Comparison of ENCODE assay signal across 23 cellular contexts in genomic region chr15:40584191-40584590, GRCh38. TPM values are rescaled to one million over a fixed set of nuclear protein-coding genes. Genes with fewer than 3 reads are reported as not detected.
DNase-seq lines count a peak whose midpoint lies in the region; ATAC-seq and TF ChIP-seq lines count a peak whose summit lies in the region.
"Had no signal": no experiment of that assay in that cellular context is flagged by ENCODE, and none has a peak within 500 bp of the region (broad histone marks: within the 10 kb centered on the region; RNA-seq: fewer than 3 reads in every experiment).

No MANE protein-coding gene starts in this region.

- in situ Hi-C loops in brain microvascular endothelial cell (cut with HindIII; ENCODE audit: low pct_ligation_motif_present, low sequenced_read_pairs): no loop called here

- H3K36me3 Mint-ChIP-seq in GM23338 (ENCODE audit: low read depth): no peaks in the 10 kb centered on the region
- H3K36me3 Mint-ChIP-seq: WTC11 had no signal

- H3K36me3 ChIP-seq in GM23338 (ENCODE audit: insufficient read depth) (no peaks in the 10 kb centered on the region), brain microvascular endothelial cell (replicated peaks) (no peaks in the 10 kb centered on the region), smooth muscle cell (ENCODE audit: low read depth) (no peaks in the 10 kb centered on the region)
- H3K36me3 ChIP-seq: cardiac muscle cell, Peyer's patch, spleen, stomach, upper lobe of left lung had no signal

- H3K9me3 ChIP-seq in smooth muscle cell (replicated peaks; ENCODE audit: low read depth): no peaks in the 10 kb centered on the region
- H3K9me3 ChIP-seq: Peyer's patch, stomach, upper lobe of left lung had no signal

- H3K9ac ChIP-seq in smooth muscle cell (ENCODE audit: low read depth): no peak overlapping the region

- TF ChIP-seq CTCF in GM23338 (conservative IDR thresholded peaks at IDR 0.05; ENCODE audit: low read depth in 2 of 2) (no peak), brain microvascular endothelial cell (IDR thresholded peaks at IDR 0.05; ENCODE audit: low read depth, low read length, missing control alignments) (no peak), smooth muscle cell (IDR thresholded peaks at IDR 0.05; ENCODE audit: borderline replicate concordance, insufficient read depth, poor library complexity, severe bottlenecking) (no peak)

- H3K79me2 ChIP-seq in GM23338 (replicated peaks; ENCODE audit: insufficient read depth) (no peaks in the 10 kb centered on the region), smooth muscle cell (ENCODE audit: low read depth) (no peaks in the 10 kb centered on the region)

- H2AFZ ChIP-seq in GM23338: peak overlapping the region; percentile 38; the same call in 1 of the 2 replicates
- no peak overlapping the region for H2AFZ ChIP-seq in smooth muscle cell (ENCODE audit: low read depth)

- no peaks in the 10 kb centered on the region for H3F3A ChIP-seq in GM23338 (replicated peaks; ENCODE audit: low read depth)
- no peaks in the 10 kb centered on the region for H3F3A ChIP-seq in smooth muscle cell (ENCODE audit: low read depth)

- H3K9me3 Mint-ChIP-seq in GM23338: no peaks in the 10 kb centered on the region
- H3K9me3 Mint-ChIP-seq: T-helper 2 cell treated with Interferon-gamma antibody and Interleukin-4, amounts not matched to agents 5 μg/mL and 100 μg/mL, for 36 hours had no signal

- DNase-seq in GM23338 (ENCODE audit: low spot score) (no peak), NCI-H774 (lab: John Stamatoyannopoulos, UW) (peak; percentile 18), head of caudate nucleus (peak in 34 of 42 donors; percentile 9 to 77 (median 48)), putamen (ENCODE audit: low spot score) (peak; percentile 76), brain microvascular endothelial cell (no peak), smooth muscle cell (lab: John Stamatoyannopoulos, UW; ENCODE audit: unreplicated experiment) (no peak)
- DNase-seq: activated CD4-positive, alpha-beta T cell treated with anti-CD3 and anti-CD28 coated beads, Interleukin-2, amount 50 U/mL, for 4 hours; AML-193; COR-L47; HFFc6; mesenchymal stem cell; NCI-H146; NCI-H82; nephron progenitor cell; Peyer's patch; spleen; stimulated activated CD4-positive, alpha-beta T cell treated with anti-CD3 and anti-CD28 coated beads, Interleukin-4, amount 100 ng/mL, for 4 hours; stomach; upper lobe of left lung had no signal

- H3K4me1 Mint-ChIP-seq in GM23338: peaks cover 2% of the 10 kb centered on the region; the same call in 2 of the 3 replicates
- H3K4me1 Mint-ChIP-seq: nephron progenitor cell had no signal

- H3K4me3 Mint-ChIP-seq in GM23338: no peak overlapping the region
- H3K4me3 Mint-ChIP-seq: HFFc6; nephron progenitor cell; T-helper 2 cell treated with Interferon-gamma antibody and Interleukin-4, amounts not matched to agents 5 μg/mL and 100 μg/mL, for 36 hours; WTC11 had no signal

- no peak overlapping the region for H3K27ac ChIP-seq in GM23338 (ENCODE audit: low read depth)
- no peak overlapping the region for H3K27ac ChIP-seq in brain microvascular endothelial cell
- no peak overlapping the region for H3K27ac ChIP-seq in smooth muscle cell (ENCODE audit: low read depth)
- H3K27ac ChIP-seq: cardiac muscle cell, Peyer's patch, stomach, upper lobe of left lung had no signal

- H3K27ac Mint-ChIP-seq in GM23338: no peak overlapping the region
- H3K27ac Mint-ChIP-seq: HFFc6; nephron progenitor cell; T-helper 2 cell treated with Interferon-gamma antibody and Interleukin-4, amounts not matched to agents 5 μg/mL and 100 μg/mL, for 36 hours; WTC11 had no signal

- 43% methylated on average over 2 of the region's 2 CpGs for WGBS in smooth muscle cell (ENCODE audit: low lambda C conversion rate)

- H3K4me3 ChIP-seq in GM23338 (no peak overlapping the region), brain microvascular endothelial cell (ENCODE audit: low read depth, low read length) (no peak overlapping the region), smooth muscle cell (no peak overlapping the region)
- H3K4me3 ChIP-seq: cardiac muscle cell, stomach had no signal

- H3K27me3 ChIP-seq in GM23338 (ENCODE audit: insufficient read depth) (no peaks in the 10 kb centered on the region), brain microvascular endothelial cell (replicated peaks) (no peaks in the 10 kb centered on the region), smooth muscle cell (ENCODE audit: low read depth) (no peaks in the 10 kb centered on the region)
- H3K27me3 ChIP-seq: cardiac muscle cell, Peyer's patch, spleen, stomach, upper lobe of left lung had no signal

- ATAC-seq in GM23338 (no peak), HG03039 (IDR thresholded peaks at IDR 0.05; ENCODE audit: unreplicated experiment) (no peak)
- ATAC-seq: WTC11 had no signal

- intact Hi-C loops in head of caudate nucleus (cut with DNase I): no loop called here

- H3K4me1 ChIP-seq in GM23338 (ENCODE audit: insufficient read depth) (no peaks in the 10 kb centered on the region), smooth muscle cell (ENCODE audit: low read depth) (no peaks in the 10 kb centered on the region)
- H3K4me1 ChIP-seq: Peyer's patch, upper lobe of left lung had no signal

- H3K9me2 ChIP-seq in GM23338 (ENCODE audit: insufficient read depth): no peaks in the 10 kb centered on the region

- H3K4me2 ChIP-seq in GM23338 (no peak overlapping the region), smooth muscle cell (no peak overlapping the region)

- H4K20me1 ChIP-seq in GM23338 (replicated peaks; ENCODE audit: insufficient read depth) (no peaks in the 10 kb centered on the region), smooth muscle cell (ENCODE audit: low read depth) (no peaks in the 10 kb centered on the region)

- H3K27me3 Mint-ChIP-seq in GM23338 (ENCODE audit: insufficient read depth, low read depth, poor library complexity): no peaks in the 10 kb centered on the region

TF ChIP-seq in GM23338, 12 proteins besides CTCF, POLR2A, EP300 and RAD21 (continues in another document):
- TF ChIP-seq EZH2phosphoT487 (IDR thresholded peaks at IDR 0.05; ENCODE audit: unreplicated experiment): no peak

RNA-seq across cellular contexts. Expression of gene KNL1, which starts 9.9 kb away (rescaled TPM):
- 43.2 and 46.2 TPM in 2 replicates for total RNA-seq in GM23338 (2014; rRNA removed; shearing (Covaris generic))
- 16.7 and 18.5 TPM in 2 replicates for polyA plus RNA-seq in GM23338 (2016; fragmentation: Nextera tagmentation; extraction: Ambion mirVana)
- 7.2 and 10.8 TPM in 2 replicates for total RNA-seq in smooth muscle cell
- polyA plus RNA-seq in smooth muscle cell: 1.5 and 3.1 TPM in 2 replicates

RNA-seq across cellular contexts. Expression of gene RPUSD2, which starts 15.1 kb away (rescaled TPM):
- total RNA-seq in GM23338 (2014; rRNA removed; shearing (Covaris generic)): 23.3 and 25.5 TPM in 2 replicates
- 21.2 and 22.0 TPM in 2 replicates for polyA plus RNA-seq in GM23338 (2016; fragmentation: Nextera tagmentation; extraction: Ambion mirVana)
- total RNA-seq in smooth muscle cell: 6.8 and 7.3 TPM in 2 replicates
- 13.3 and 17.6 TPM in 2 replicates for polyA plus RNA-seq in smooth muscle cell

RNA-seq across cellular contexts. Expression of gene CCDC32, which starts 19.3 kb away (rescaled TPM):
- total RNA-seq in GM23338 (2014; rRNA removed; shearing (Covaris generic)): 15.4 and 16.9 TPM in 2 replicates
- 12.2 and 13.8 TPM in 2 replicates for polyA plus RNA-seq in GM23338 (2016; fragmentation: Nextera tagmentation; extraction: Ambion mirVana)
- total RNA-seq in smooth muscle cell: 16.2 and 25.5 TPM in 2 replicates
- 19.3 and 20.6 TPM in 2 replicates for polyA plus RNA-seq in smooth muscle cell

Comparison
In these comparisons a context has a peak if more than half of its experiments do, and no peak if none do; other contexts are left out.
1. DNase-seq: peak in NCI-H774 (single experiment), head of caudate nucleus (34 of 42) and putamen (single experiment); none in GM23338 (single experiment), brain microvascular endothelial cell (single experiment) and smooth muscle cell (single experiment).